Comparison of ENCODE assay signal across 7 cellular contexts in the genomic region with DNA sequence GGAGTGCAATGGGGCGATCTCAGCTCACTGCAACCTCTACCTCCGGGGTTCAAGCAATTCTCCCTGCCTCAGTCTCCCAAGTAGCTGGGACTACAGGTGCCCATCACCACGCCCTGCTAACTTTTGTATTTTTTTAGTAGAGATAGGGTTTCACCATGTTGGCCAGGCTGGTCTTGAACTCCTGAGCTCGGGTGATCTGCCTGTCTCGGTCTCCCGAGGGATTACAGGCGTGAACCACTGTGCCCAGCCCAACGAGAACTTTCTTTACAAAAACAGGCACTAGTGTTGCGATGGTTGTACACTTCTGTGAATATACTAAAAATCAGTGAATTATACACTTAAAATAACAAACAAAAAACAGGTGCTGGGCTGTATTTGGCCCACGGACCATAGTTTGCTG. TPM values are rescaled to one million over a fixed set of nuclear protein-coding genes. Genes with fewer than 3 reads are reported as not detected.
A peak's percentile ranks its signal among the peaks of the same experiment; 100 is the strongest.
DNase-seq lines count a peak whose midpoint lies in the region; ATAC-seq and TF ChIP-seq lines count a peak whose summit lies in the region.
"Not testable (repeated sequence)": the region's sequence is repeated elsewhere in the genome, so short reads cannot be mapped to it uniquely, and the experiment has no call there.

No MANE protein-coding gene starts in this region.

- not testable (repeated sequence) for H3K9me3 ChIP-seq in Karpas-422 (ENCODE audit: low read length); colonic mucosa; mucosa of rectum (ENCODE audit: control insufficient read depth in 2 of 2, low read length in 2 of 2); spleen

- not testable (repeated sequence) for H3K9ac ChIP-seq in Karpas-422 (ENCODE audit: low read length); colonic mucosa (ENCODE audit: low read depth in 2 of 2, low read length in 2 of 2); mucosa of rectum (ENCODE audit: low read depth in 1 of 2, low read length in 2 of 2)

- H3K4me2 ChIP-seq in Karpas-422 (ENCODE audit: low read depth, low read length, poor library complexity, severe bottlenecking): not testable (repeated sequence)

- not testable (repeated sequence) for H3K27ac ChIP-seq in Karpas-422 (ENCODE audit: low read length); spleen
- H3K27ac ChIP-seq in colonic mucosa (peak overlapping the region; percentile 36), mucosa of rectum (ENCODE audit: low read depth in 2 of 2, low read length in 2 of 2) (peak overlapping the region; percentile 63 to 71)

- not testable (repeated sequence) for ATAC-seq in left lobe of liver

- 89 to 96% (median 94%) methylated on average over 9 of the region's 10 CpGs for WGBS in spleen, 5 donors

- peak; percentile 34 for DNase-seq in Karpas-422
- DNase-seq in activated CD8-positive, alpha-beta memory T cell treated with anti-CD3 and anti-CD28 coated beads, Interleukin-2, amount 50 U/mL, for 48 hours: peak; percentile 44
- DNase-seq in colonic mucosa: peak; percentile 34
- DNase-seq in cardiac septum (ENCODE audit: low spot score): peak; percentile 20
- peak; percentile 28 for DNase-seq in left lobe of liver (ENCODE audit: low spot score)
- peak; percentile 41 for DNase-seq in spleen

- not testable (repeated sequence) for H3K4me1 ChIP-seq in Karpas-422 (ENCODE audit: low read length); colonic mucosa; mucosa of rectum (ENCODE audit: control insufficient read depth in 2 of 2, insufficient read depth in 2 of 2, low read length in 2 of 2); spleen

- not testable (repeated sequence) for TF ChIP-seq CTCF in colonic mucosa (IDR thresholded peaks at IDR 0.05); spleen (IDR thresholded peaks at IDR 0.05 in 8 of 11, conservative IDR thresholded peaks at IDR 0.05 in 3 of 11)

- H3K27me3 ChIP-seq in Karpas-422 (ENCODE audit: low read length); colonic mucosa; mucosa of rectum (ENCODE audit: control insufficient read depth in 2 of 2, insufficient read depth in 2 of 2, low read length in 2 of 2); spleen (replicated peaks in 1 of 7): not testable (repeated sequence)

- not testable (repeated sequence) for H3K4me3 ChIP-seq in Karpas-422 (ENCODE audit: low read length); colonic mucosa; mucosa of rectum (ENCODE audit: low read length in 2 of 2); spleen

- TF ChIP-seq POLR2A in spleen (IDR thresholded peaks at IDR 0.05): not testable (repeated sequence)

- not testable (repeated sequence) for H4K20me1 ChIP-seq in Karpas-422 (ENCODE audit: insufficient read depth, low read depth, low read length)

- not testable (repeated sequence) for H3K36me3 ChIP-seq in Karpas-422 (ENCODE audit: insufficient read depth, low read length); colonic mucosa; mucosa of rectum (ENCODE audit: control insufficient read depth in 2 of 2, insufficient read depth in 2 of 2, low read length in 2 of 2); spleen

- intact Hi-C loops in colonic mucosa (cut with DNase I); cardiac septum (cut with DNase I); spleen (cut with DNase I; ENCODE audit: low total_unique reads): not testable (repeated sequence)

- not testable (repeated sequence) for H3K79me2 ChIP-seq in Karpas-422 (ENCODE audit: low read length)

- not testable (repeated sequence) for H2AFZ ChIP-seq in Karpas-422 (ENCODE audit: low read length)

- not testable (repeated sequence) for H3K9me2 ChIP-seq in Karpas-422 (replicated peaks; ENCODE audit: insufficient read depth, low read length)

RNA-seq across cellular contexts. Expression of a gene that starts 34.1 kb away (rescaled TPM):
- total RNA-seq in Karpas-422 (2014; rRNA removed; shearing (Covaris generic); ENCODE audit: low replicate concordance): 0.58 and 9.1 TPM in 2 replicates
- 10 to 100 TPM in 1 of 2 donors, 1 to 10 TPM in 1; 1.6 to 10.4 TPM for total RNA-seq in colonic mucosa
- total RNA-seq in cardiac septum: 3.2 TPM
- total RNA-seq in left lobe of liver: 6.2 TPM
- total RNA-seq in spleen: 10 to 100 TPM in 3 of 7 donors, 1 to 10 TPM in 4; 2.7 to 41.9 (median 6.8) TPM
- polyA plus RNA-seq in spleen: 1 to 10 TPM; 3.9 to 7.8 (median 4.9) TPM
